ENCODE assay signal across 28 cellular contexts in the genomic region with DNA sequence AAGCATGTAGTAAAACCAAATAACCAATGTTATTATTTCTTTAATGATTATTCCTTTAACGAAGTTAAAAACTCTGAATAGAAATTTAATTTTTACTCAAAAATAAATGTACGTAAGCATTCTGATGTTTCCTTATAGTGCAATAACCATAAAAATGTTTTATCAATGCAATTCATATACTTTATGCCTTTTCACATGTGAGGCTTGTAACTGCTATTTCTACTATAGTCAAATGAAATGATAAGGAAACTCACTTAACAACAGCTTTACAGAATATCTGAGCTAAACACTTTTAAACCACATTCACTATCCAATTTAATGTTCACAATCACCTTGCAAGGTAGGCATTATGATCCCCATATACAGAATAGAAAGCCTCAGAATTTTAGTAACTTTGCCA. TPM values are rescaled to one million over a fixed set of nuclear protein-coding genes. Genes with fewer than 3 reads are reported as not detected.
"Had no signal": no experiment of that assay in that cellular context is flagged by ENCODE, and none has a peak within 500 bp of the region (broad histone marks: within the 10 kb centered on the region; RNA-seq: fewer than 3 reads in every experiment).

No MANE protein-coding gene starts in this region.

- H3K4me1 ChIP-seq: SJCRH30 had no signal

- H3K36me3 ChIP-seq: Peyer's patch, SJCRH30, WERI-Rb-1 had no signal

- ATAC-seq: activated CD4-positive, alpha-beta T cell treated with anti-CD3 and anti-CD28 coated beads for 36 hours; activated T-helper 17 cell treated with anti-CD3 and anti-CD28 coated beads, Interleukin-2, amount 50 U/mL, for 72 hours had no signal

- H3K4me3 ChIP-seq: Peyer's patch, SJCRH30 had no signal

- H3K9ac ChIP-seq: SK-N-SH had no signal

- DNase-seq: activated CD4-positive, alpha-beta memory T cell treated with anti-CD3 and anti-CD28 coated beads, Interleukin-2, amount 10 ng/mL, durations not matched to agents 7 days and 5 days; activated CD4-positive, alpha-beta T cell treated with anti-CD3 and anti-CD28 coated beads for 36 hours; activated CD4-positive, alpha-beta T cell treated with anti-CD3 and anti-CD28 coated beads, Interleukin-2, amount 50 U/mL, for 1 hour; activated gamma-delta T cell; activated naive CD4-positive, alpha-beta T cell treated with anti-CD3 and anti-CD28 coated beads for 36 hours; activated T-cell treated with anti-CD3 and anti-CD28 coated beads for 4 hours; activated T-cell treated with anti-CD3 and anti-CD28 coated beads, Interleukin-2, amount 50 U/mL, for 48 hours; cerebellar nuclear complex; NCI-H1092; NCI-H1417; NCI-H1930; NCI-H2171; NCI-H226; NCI-H510A; NCI-H526 treated with DMSO at 0.1 percent for 48 hours; NCI-H82; Peyer's patch; Right ventricle myocardium superior; SJCRH30; SK-N-SH; T-helper 1 cell; WERI-Rb-1 had no signal

- H3K9me3 ChIP-seq: Peyer's patch, SJCRH30, SK-N-SH had no signal

- H3K27me3 ChIP-seq: Peyer's patch, SJCRH30 had no signal

RNA-seq across cellular contexts. Expression of gene PTH, which starts 50.2 kb away (rescaled TPM):
- total RNA-seq: activated CD4-positive, alpha-beta memory T cell treated with anti-CD3 and anti-CD28 coated beads, Interleukin-2, amount 10 ng/mL, durations not matched to agents 7 days and 5 days; activated CD4-positive, alpha-beta T cell treated with anti-CD3 and anti-CD28 coated beads for 36 hours; activated CD8-positive, alpha-beta memory T cell treated with anti-CD3 and anti-CD28 coated beads for 36 hours; activated naive CD4-positive, alpha-beta T cell treated with anti-CD3 and anti-CD28 coated beads for 36 hours; activated T-helper 17 cell treated with anti-CD3 and anti-CD28 coated beads, Interleukin-2, amount 50 U/mL, for 72 hours; cardiac septum; MCF 10A; Peyer's patch; Right ventricle myocardium superior; SJCRH30; T-helper 2 cell treated with Interferon-gamma antibody and Interleukin-4, amounts not matched to agents 100 ng/mL and 5 ng/mL, for 36 hours had no signal
- polyA plus RNA-seq: adipose tissue, SK-N-SH had no signal
